23 cellular contexts compared by ENCODE assay signal in genomic region chrX:10379848-10380247, GRCh38.
"Had no signal": no experiment of that assay in that cellular context is flagged by ENCODE, and none has a peak within 500 bp of the region (broad histone marks: within the 10 kb centered on the region; RNA-seq: fewer than 3 reads in every experiment).

No MANE protein-coding gene starts in this region.

- H3K4me1 ChIP-seq: esophagus muscularis mucosa, gastrocnemius medialis, parathyroid adenoma, right lobe of liver, transverse colon had no signal

- H3K4me3 ChIP-seq: dorsolateral prefrontal cortex, esophagus muscularis mucosa, gastrocnemius medialis, right lobe of liver, skin epidermis, transverse colon had no signal

- DNase-seq: activated CD8-positive, alpha-beta memory T cell treated with anti-CD3 and anti-CD28 coated beads for 24 hours; activated CD8-positive, alpha-beta memory T cell treated with anti-CD3 and anti-CD28 coated beads, Interleukin-2, amount 50 U/mL, for 4 hours; activated T-cell treated with anti-CD3 and anti-CD28 coated beads, Interleukin-2, amount 50 U/mL, for 24 hours; aorta; brain microvascular endothelial cell; central memory CD4-positive, alpha-beta T cell; dorsolateral prefrontal cortex; effector memory CD8-positive, alpha-beta T cell; gastrocnemius medialis; hypothalamus; right lobe of liver; stimulated activated CD4-positive, alpha-beta T cell treated with anti-CD3 and anti-CD28 coated beads, Interleukin-2, amount 100 ng/mL, for 24 hours; transverse colon had no signal

- H3K27me3 Mint-ChIP-seq: activated T-helper 17 cell treated with anti-CD3 and anti-CD28 coated beads, Interleukin-2, amount 50 U/mL, for 72 hours; effector memory CD8-positive, alpha-beta T cell; memory B cell; natural killer cell treated with Interleukin-12 subunit alpha and Interleukin-12 subunit beta and Interleukin-15 and Interleukin-18, amount 100 ng/mL, for 72 hours had no signal

- FAIRE-seq: TTC549, urothelium cell line had no signal

- ATAC-seq: activated naive CD4-positive, alpha-beta T cell treated with anti-CD3 and anti-CD28 coated beads, Interleukin-2, amount 50 U/mL, for 72 hours; activated T-helper 17 cell treated with anti-CD3 and anti-CD28 coated beads, Interleukin-2, amount 50 U/mL, for 72 hours; effector memory CD8-positive, alpha-beta T cell; gastrocnemius medialis; natural killer cell treated with Interleukin-12 subunit alpha and Interleukin-12 subunit beta and Interleukin-15 and Interleukin-18, amount 100 ng/mL, for 72 hours; right lobe of liver; stimulated activated effector memory CD8-positive, alpha-beta T cell treated with anti-CD3 and anti-CD28 coated beads, Interleukin-12 subunit alpha, Interleukin-12 subunit beta, amount 100 ng/mL, for 72 hours had no signal

- H3K27ac ChIP-seq: brain microvascular endothelial cell, dorsolateral prefrontal cortex, esophagus muscularis mucosa, gastrocnemius medialis, parathyroid adenoma, right lobe of liver, skin epidermis, transverse colon had no signal

- H3K36me3 Mint-ChIP-seq: activated naive CD4-positive, alpha-beta T cell treated with anti-CD3 and anti-CD28 coated beads, Interleukin-2, amount 50 U/mL, for 72 hours; memory B cell; natural killer cell treated with Interleukin-12 subunit alpha and Interleukin-12 subunit beta and Interleukin-15 and Interleukin-18, amount 100 ng/mL, for 72 hours; stimulated activated effector memory CD8-positive, alpha-beta T cell treated with anti-CD3 and anti-CD28 coated beads, Interleukin-12 subunit alpha, Interleukin-12 subunit beta, amount 100 ng/mL, for 72 hours had no signal

- H3K9me3 Mint-ChIP-seq: activated naive CD4-positive, alpha-beta T cell treated with anti-CD3 and anti-CD28 coated beads, Interleukin-2, amount 50 U/mL, for 72 hours; activated T-helper 17 cell treated with anti-CD3 and anti-CD28 coated beads, Interleukin-2, amount 50 U/mL, for 72 hours; stimulated activated effector memory CD8-positive, alpha-beta T cell treated with anti-CD3 and anti-CD28 coated beads, Interleukin-12 subunit alpha, Interleukin-12 subunit beta, amount 100 ng/mL, for 72 hours had no signal

- H3K9me3 ChIP-seq: gastrocnemius medialis, transverse colon had no signal

- H3K4me1 Mint-ChIP-seq: activated T-helper 17 cell treated with anti-CD3 and anti-CD28 coated beads, Interleukin-2, amount 50 U/mL, for 72 hours; memory B cell; stimulated activated effector memory CD8-positive, alpha-beta T cell treated with anti-CD3 and anti-CD28 coated beads, Interleukin-12 subunit alpha, Interleukin-12 subunit beta, amount 100 ng/mL, for 72 hours had no signal

- H3K4me3 Mint-ChIP-seq: activated T-cell treated with anti-CD3 and anti-CD28 coated beads, Interleukin-2, amount 50 U/mL, for 24 hours; activated T-helper 17 cell treated with anti-CD3 and anti-CD28 coated beads, Interleukin-2, amount 50 U/mL, for 72 hours; effector memory CD8-positive, alpha-beta T cell; memory B cell; natural killer cell treated with Interleukin-12 subunit alpha and Interleukin-12 subunit beta and Interleukin-15 and Interleukin-18, amount 100 ng/mL, for 72 hours; stimulated activated effector memory CD8-positive, alpha-beta T cell treated with anti-CD3 and anti-CD28 coated beads, Interleukin-12 subunit alpha, Interleukin-12 subunit beta, amount 100 ng/mL, for 72 hours had no signal

- H3K27ac Mint-ChIP-seq: activated naive CD4-positive, alpha-beta T cell treated with anti-CD3 and anti-CD28 coated beads, Interleukin-2, amount 50 U/mL, for 72 hours; activated T-cell treated with anti-CD3 and anti-CD28 coated beads, Interleukin-2, amount 50 U/mL, for 24 hours; activated T-helper 17 cell treated with anti-CD3 and anti-CD28 coated beads, Interleukin-2, amount 50 U/mL, for 72 hours; effector memory CD8-positive, alpha-beta T cell; memory B cell; natural killer cell treated with Interleukin-12 subunit alpha and Interleukin-12 subunit beta and Interleukin-15 and Interleukin-18, amount 100 ng/mL, for 72 hours; stimulated activated effector memory CD8-positive, alpha-beta T cell treated with anti-CD3 and anti-CD28 coated beads, Interleukin-12 subunit alpha, Interleukin-12 subunit beta, amount 100 ng/mL, for 72 hours had no signal
